ENCODE assay signal across 8 cellular contexts in genomic region chr6:26232950-26233607, GRCh38.
A peak's percentile ranks its signal among the peaks of the same experiment; 100 is the strongest.
DNase-seq lines count a peak whose midpoint lies in the region; TF ChIP-seq lines count a peak whose summit lies in the region.

No MANE protein-coding gene starts in this region.

- TF ChIP-seq CTCF in NB4 (IDR thresholded peaks at IDR 0.05; ENCODE audit: low read depth, low read length): no peak

- peak overlapping the region; percentile 93 for H3K27ac Mint-ChIP-seq in activated naive CD4-positive, alpha-beta T cell treated with anti-CD3 and anti-CD28 coated beads, Interleukin-2, amount 50 U/mL, for 24 hours

- H3K27me3 ChIP-seq in iPS-18a (ENCODE audit: control insufficient read depth, insufficient read depth, low read length): no peaks in the 10 kb centered on the region

- peaks cover 32% of the 10 kb centered on the region for H3K4me1 Mint-ChIP-seq in activated naive CD4-positive, alpha-beta T cell treated with anti-CD3 and anti-CD28 coated beads, Interleukin-2, amount 50 U/mL, for 24 hours

- no peaks in the 10 kb centered on the region for H3K9me3 ChIP-seq in iPS-18a (ENCODE audit: control insufficient read depth, low read depth, low read length)

- H3K4me3 ChIP-seq in NB4 (ENCODE audit: low read depth, low read length) (peak overlapping the region; percentile 76), iPS-18a (ENCODE audit: low read length) (peak overlapping the region; percentile 66)

- no peaks in the 10 kb centered on the region for H3K36me3 ChIP-seq in iPS-18a (ENCODE audit: control insufficient read depth, low read depth, low read length)

- peak overlapping the region; percentile 91 for H3K4me3 Mint-ChIP-seq in activated naive CD4-positive, alpha-beta T cell treated with anti-CD3 and anti-CD28 coated beads, Interleukin-2, amount 50 U/mL, for 24 hours

- H3K9me3 Mint-ChIP-seq in activated naive CD4-positive, alpha-beta T cell treated with anti-CD3 and anti-CD28 coated beads, Interleukin-2, amount 50 U/mL, for 24 hours: no peaks in the 10 kb centered on the region

- TF ChIP-seq POLR2A in NB4 (IDR thresholded peaks at IDR 0.05; ENCODE audit: extremely low read depth, insufficient read length): no peak

- no peaks in the 10 kb centered on the region for H3K27me3 Mint-ChIP-seq in activated naive CD4-positive, alpha-beta T cell treated with anti-CD3 and anti-CD28 coated beads, Interleukin-2, amount 50 U/mL, for 24 hours

- H3K36me3 Mint-ChIP-seq in activated naive CD4-positive, alpha-beta T cell treated with anti-CD3 and anti-CD28 coated beads, Interleukin-2, amount 50 U/mL, for 24 hours: no peaks in the 10 kb centered on the region

- H3K4me1 ChIP-seq in iPS-18a (ENCODE audit: control insufficient read depth, low read depth, low read length): peaks cover 17% of the 10 kb centered on the region

- peak overlapping the region; percentile 99 for H3K9ac ChIP-seq in iPS-18a (ENCODE audit: low read length)

- peak; percentile 27 for DNase-seq in activated gamma-delta T cell treated with Interleukin-2 at 50 U/mL for 16 hours
- no peak for DNase-seq in activated gamma-delta T cell (lab: John Stamatoyannopoulos, UW)
- DNase-seq in NB4 (ENCODE audit: low read depth): peak; percentile 49
- peak; percentile 28 to 43 for DNase-seq in stimulated activated CD4-positive, alpha-beta T cell treated with anti-CD3 and anti-CD28 coated beads, Interleukin-4, amount 100 ng/mL, for 48 hours (ENCODE audit: low read depth in 2 of 2)
- no peak for DNase-seq in HCEC 1CT
- no peak for DNase-seq in Kasumi-1 (lab: John Stamatoyannopoulos, UW)

- H3K27ac ChIP-seq in iPS-18a (ENCODE audit: low read length): peak overlapping the region; percentile 96

Comparison
In these comparisons a context has a peak if more than half of its experiments do, and no peak if none do; other contexts are left out.
1. DNase-seq: peak in activated gamma-delta T cell treated with Interleukin-2 at 50 U/mL for 16 hours (single experiment), NB4 (single experiment) and stimulated activated CD4-positive, alpha-beta T cell treated with anti-CD3 and anti-CD28 coated beads, Interleukin-4, amount 100 ng/mL, for 48 hours (2 of 2); none in activated gamma-delta T cell (single experiment), HCEC 1CT (single experiment) and Kasumi-1 (0 of 2).